Comparison of ENCODE assay signal across 2 cellular contexts in genomic region chr10:74013004-74013403, GRCh38.
TF ChIP-seq lines count a peak whose summit lies in the region.

No MANE protein-coding gene starts in this region.

TF ChIP-seq in SK-N-SH, 30 proteins besides CTCF, POLR2A, EP300 and RAD21 (continued from another document):
- no peak for TF ChIP-seq REST (IDR thresholded peaks at IDR 0.05; ENCODE audit: low read depth, low read length)
- no peak for TF ChIP-seq POLR2AphosphoS5 (IDR thresholded peaks at IDR 0.05; ENCODE audit: low read depth, low read length)
- no peak for TF ChIP-seq JUND (IDR thresholded peaks at IDR 0.05)
- no peak for TF ChIP-seq NFIC (IDR thresholded peaks at IDR 0.05; ENCODE audit: borderline replicate concordance)
- no peak for TF ChIP-seq IRF3 (IDR thresholded peaks at IDR 0.05; ENCODE audit: low read depth, low read length)
- TF ChIP-seq, protein P1, sequence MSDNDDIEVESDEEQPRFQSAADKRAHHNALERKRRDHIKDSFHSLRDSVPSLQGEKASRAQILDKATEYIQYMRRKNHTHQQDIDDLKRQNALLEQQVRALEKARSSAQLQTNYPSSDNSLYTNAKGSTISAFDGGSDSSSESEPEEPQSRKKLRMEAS (IDR thresholded peaks at IDR 0.05; ENCODE audit: low read depth), result no peak
- TF ChIP-seq, protein P2, sequence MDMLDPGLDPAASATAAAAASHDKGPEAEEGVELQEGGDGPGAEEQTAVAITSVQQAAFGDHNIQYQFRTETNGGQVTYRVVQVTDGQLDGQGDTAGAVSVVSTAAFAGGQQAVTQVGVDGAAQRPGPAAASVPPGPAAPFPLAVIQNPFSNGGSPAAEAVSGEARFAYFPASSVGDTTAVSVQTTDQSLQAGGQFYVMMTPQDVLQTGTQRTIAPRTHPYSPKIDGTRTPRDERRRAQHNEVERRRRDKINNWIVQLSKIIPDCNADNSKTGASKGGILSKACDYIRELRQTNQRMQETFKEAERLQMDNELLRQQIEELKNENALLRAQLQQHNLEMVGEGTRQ (IDR thresholded peaks at IDR 0.05; ENCODE audit: borderline replicate concordance, low read depth, low read length), result no peak
- no peak for TF ChIP-seq FOXM1 (IDR thresholded peaks at IDR 0.05; ENCODE audit: low read depth)
- no peak for TF ChIP-seq ELF1 (IDR thresholded peaks at IDR 0.05)
- TF ChIP-seq RCOR1 (IDR thresholded peaks at IDR 0.05; ENCODE audit: low read length), result no peak
- TF ChIP-seq CHD2 (IDR thresholded peaks at IDR 0.05; ENCODE audit: low read length, partially characterized antibody), result no peak

TF ChIP-seq in SK-N-SH treated with all-trans-retinoic acid at 6 μM for 48 hours, 23 proteins besides CTCF, POLR2A, EP300 and RAD21 (continued from another document):
- TF ChIP-seq TSHZ2 (CRISPR knock-in tag; IDR thresholded peaks at IDR 0.05) (no peak), TCF4 (CRISPR knock-in tag; IDR thresholded peaks at IDR 0.05; ENCODE audit: borderline replicate concordance) (no peak), RARB (CRISPR knock-in tag; IDR thresholded peaks at IDR 0.05) (no peak), ZC3H10 (CRISPR knock-in tag; IDR thresholded peaks at IDR 0.05) (no peak), GLIS3 (CRISPR knock-in tag; IDR thresholded peaks at IDR 0.05) (no peak), ISL1 (CRISPR knock-in tag; IDR thresholded peaks at IDR 0.05) (no peak), BACH2 (CRISPR knock-in tag; IDR thresholded peaks at IDR 0.05; ENCODE audit: borderline replicate concordance) (no peak), PPARA (CRISPR knock-in tag; IDR thresholded peaks at IDR 0.05; ENCODE audit: borderline replicate concordance) (no peak), ARNTL (CRISPR knock-in tag; IDR thresholded peaks at IDR 0.05; ENCODE audit: borderline replicate concordance, low read depth) (no peak), ZNF8 (CRISPR knock-in tag; IDR thresholded peaks at IDR 0.05) (no peak), CSRNP3 (CRISPR knock-in tag; IDR thresholded peaks at IDR 0.05) (no peak), ZFP3 (CRISPR knock-in tag; IDR thresholded peaks at IDR 0.05) (no peak), ZNF70 (CRISPR knock-in tag; IDR thresholded peaks at IDR 0.05) (no peak), POU6F1 (CRISPR knock-in tag; IDR thresholded peaks at IDR 0.05; ENCODE audit: borderline replicate concordance, low read depth) (no peak), TOX (CRISPR knock-in tag; IDR thresholded peaks at IDR 0.05; ENCODE audit: borderline replicate concordance) (no peak), SNAI2 (CRISPR knock-in tag; IDR thresholded peaks at IDR 0.05) (no peak), ESRRG (CRISPR knock-in tag; IDR thresholded peaks at IDR 0.05) (no peak)
- TF ChIP-seq, protein P3, sequence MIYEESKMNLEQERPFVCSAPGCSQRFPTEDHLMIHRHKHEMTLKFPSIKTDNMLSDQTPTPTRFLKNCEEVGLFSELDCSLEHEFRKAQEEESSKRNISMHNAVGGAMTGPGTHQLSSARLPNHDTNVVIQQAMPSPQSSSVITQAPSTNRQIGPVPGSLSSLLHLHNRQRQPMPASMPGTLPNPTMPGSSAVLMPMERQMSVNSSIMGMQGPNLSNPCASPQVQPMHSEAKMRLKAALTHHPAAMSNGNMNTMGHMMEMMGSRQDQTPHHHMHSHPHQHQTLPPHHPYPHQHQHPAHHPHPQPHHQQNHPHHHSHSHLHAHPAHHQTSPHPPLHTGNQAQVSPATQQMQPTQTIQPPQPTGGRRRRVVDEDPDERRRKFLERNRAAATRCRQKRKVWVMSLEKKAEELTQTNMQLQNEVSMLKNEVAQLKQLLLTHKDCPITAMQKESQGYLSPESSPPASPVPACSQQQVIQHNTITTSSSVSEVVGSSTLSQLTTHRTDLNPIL (CRISPR knock-in tag; IDR thresholded peaks at IDR 0.05; ENCODE audit: low read depth), result no peak
